ENCODE assay signal across 8 cellular contexts in the genomic region with DNA sequence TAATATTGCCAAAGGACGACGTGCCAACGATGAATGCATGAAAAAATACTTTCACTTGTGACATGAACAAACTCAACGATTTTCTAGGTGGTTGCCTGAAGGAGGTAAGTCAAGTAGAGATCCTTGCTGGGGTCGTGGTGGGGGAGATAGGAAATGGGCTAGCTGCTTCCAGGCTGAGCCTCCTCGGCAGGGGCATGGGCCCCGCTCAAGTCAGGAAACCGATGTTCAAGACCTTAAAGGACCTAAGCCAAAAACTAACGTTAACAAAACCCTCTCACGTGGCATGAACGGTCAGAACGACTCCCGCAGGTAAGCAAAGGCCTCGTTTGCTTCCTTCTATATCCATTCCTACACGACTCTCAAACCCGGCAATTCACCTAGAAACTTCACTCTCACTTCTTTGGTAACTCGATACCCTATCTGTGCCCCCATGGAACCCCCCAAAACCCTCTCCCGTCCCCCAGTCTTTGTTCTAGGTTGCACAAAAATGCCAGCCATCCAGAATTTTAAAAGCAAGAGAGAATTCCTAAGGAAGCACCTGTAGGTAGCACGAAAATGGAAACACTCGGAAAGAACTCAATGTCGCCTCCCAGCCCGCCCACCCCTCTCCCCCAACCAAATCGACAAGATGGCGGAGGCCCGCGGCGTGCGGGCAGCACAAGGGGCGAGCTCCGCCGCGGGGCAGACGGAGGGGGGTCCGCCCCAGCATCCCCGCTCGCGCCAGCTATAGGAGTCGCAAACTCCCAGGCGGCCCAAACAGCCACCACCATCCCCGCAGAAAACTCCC. TPM values are rescaled to one million over a fixed set of nuclear protein-coding genes. Genes with fewer than 3 reads are reported as not detected.
DNase-seq lines count a peak whose midpoint lies in the region; ATAC-seq, FAIRE-seq and TF ChIP-seq lines count a peak whose summit lies in the region.

No MANE protein-coding gene starts in this region.

- peaks cover 56% of the 10 kb centered on the region for H3K36me3 Mint-ChIP-seq in GM23338 (ENCODE audit: low read depth)

- TF ChIP-seq EP300 in GM12878 (IDR thresholded peaks at IDR 0.05; ENCODE audit: borderline replicate concordance in 1 of 2, control insufficient read depth in 1 of 2, low read depth in 2 of 2, low read length in 2 of 2), result no peak

- H3K27ac ChIP-seq in BLaER1 treated with 17β-estradiol and CSF1 and Interleukin-3, amounts not matched to agents 10 nM and 100 nM, result peak overlapping the region; percentile 94 to 100 (median 98)
- H3K27ac ChIP-seq in GM23338 (ENCODE audit: low read depth) (peak overlapping the region; percentile 97), GM12878 (ENCODE audit: control insufficient read depth, insufficient read depth) (peak overlapping the region; percentile 97), layer of hippocampus (ENCODE audit: low read depth, low read length) (peak overlapping the region; percentile 100)

- CTCF ChIA-PET in GM12878 (lab: Yijun Ruan, JAX), result interaction anchor here (1.4 to 1.9 kb wide), 3 partner anchors 9 to 118 kb away, joined by 4 to 7 read pairs (median 5); no protein-coding TSS in a partner anchor

- H3K4me3 ChIP-seq in BLaER1 treated with 17β-estradiol and CSF1 and Interleukin-3, amounts not matched to agents 10 nM and 100 nM, result peak overlapping the region; percentile 73 to 98 (median 90)
- peak overlapping the region; percentile 85 for H3K4me3 ChIP-seq in GM23338
- H3K4me3 ChIP-seq in NT2/D1 (ENCODE audit: insufficient read length, low read depth), result peak overlapping the region; percentile 95
- H3K4me3 ChIP-seq in GM12878, result peak overlapping the region; percentile 98

- peaks cover 9% of the 10 kb centered on the region; the same call in 2 of the 3 replicates for H3K9me3 Mint-ChIP-seq in GM23338

- H3K27ac Mint-ChIP-seq in GM23338, result peak overlapping the region; percentile 100

- H3K36me3 ChIP-seq in BLaER1 treated with 17β-estradiol and CSF1 and Interleukin-3, amounts not matched to agents 10 nM and 100 nM, result peaks cover 31 to 48% (median 42%) of the 10 kb centered on the region in 11 experiments
- H3K36me3 ChIP-seq in GM23338 (ENCODE audit: insufficient read depth), result peaks cover 23% of the 10 kb centered on the region
- H3K36me3 ChIP-seq in NT2/D1 (ENCODE audit: insufficient read depth, insufficient read length, low read length), result peaks cover 44% of the 10 kb centered on the region
- peaks cover 14% of the 10 kb centered on the region in 2 experiments for H3K36me3 ChIP-seq in GM12878 (ENCODE audit: control insufficient read depth in 2 of 2, insufficient read depth in 2 of 2, low read length in 1 of 2)

- no peak for FAIRE-seq in GM12878 (lab: Jason Lieb, UNC)

- ATAC-seq in GM23338 (peak; percentile 54), GM12878 (peak; percentile 52), GM18867 (IDR thresholded peaks at IDR 0.05; ENCODE audit: unreplicated experiment) (no peak)
- no peak for ATAC-seq in stimulated activated naive CD8-positive, alpha-beta T cell treated with anti-CD3 and anti-CD28 coated beads, Interleukin-15, Interleukin-2, amounts not matched to agents 100 U/mL and 50 U/mL, for 24 hours

- peaks cover 18% of the 10 kb centered on the region for H3K27me3 Mint-ChIP-seq in GM23338 (ENCODE audit: insufficient read depth, low read depth, poor library complexity)

- peak overlapping the region; percentile 93 to 100 (median 97) for H3K9ac ChIP-seq in BLaER1 treated with 17β-estradiol and CSF1 and Interleukin-3, amounts not matched to agents 10 nM and 100 nM
- H3K9ac ChIP-seq in NT2/D1 (ENCODE audit: insufficient read length, low read depth) (peak overlapping the region; percentile 98), GM12878 (ENCODE audit: control insufficient read depth, insufficient read depth, low read length) (peak overlapping the region; percentile 92)

- SMC1A ChIA-PET in GM12878 (lab: Charles Lee; ENCODE audit: uncharacterized antibody, unreplicated experiment), result interaction anchor here (0.8 to 3.3 kb wide), 4 partner anchors 17 to 389 kb away, joined by 3 to 13 read pairs (median 4); no protein-coding TSS in a partner anchor

- peaks cover 52% of the 10 kb centered on the region for H3K79me2 ChIP-seq in GM23338 (replicated peaks; ENCODE audit: insufficient read depth)
- peaks cover 44% of the 10 kb centered on the region for H3K79me2 ChIP-seq in GM12878 (ENCODE audit: control insufficient read depth, insufficient read depth, low read length)

- TSS peak; percentile 85 for BruUV-seq in GM12878 (replicated peaks; lab: Mats Ljungman, UMichigan)

- no peaks in the 10 kb centered on the region for H3K9me3 ChIP-seq in BLaER1 treated with 17β-estradiol and CSF1 and Interleukin-3, amounts not matched to agents 10 nM and 100 nM (replicated peaks in 1 of 11)
- H3K9me3 ChIP-seq in NT2/D1 (ENCODE audit: insufficient read depth, low read length), result no peaks in the 10 kb centered on the region
- no peaks in the 10 kb centered on the region for H3K9me3 ChIP-seq in GM12878 (replicated peaks; ENCODE audit: control insufficient read depth, insufficient read depth, low read length)

- peak overlapping the region; percentile 98 for H3K4me3 Mint-ChIP-seq in GM23338

- H3K4me1 ChIP-seq in BLaER1 treated with 17β-estradiol and CSF1 and Interleukin-3, amounts not matched to agents 10 nM and 100 nM, result peaks cover 26 to 52% (median 45%) of the 10 kb centered on the region in 10 experiments
- peaks cover 10% of the 10 kb centered on the region; the same call in 1 of the 2 replicates for H3K4me1 ChIP-seq in GM23338 (ENCODE audit: insufficient read depth)
- H3K4me1 ChIP-seq in NT2/D1 (ENCODE audit: insufficient read depth, insufficient read length), result peaks cover 2% of the 10 kb centered on the region
- peaks cover 7% of the 10 kb centered on the region for H3K4me1 ChIP-seq in GM12878 (ENCODE audit: control insufficient read depth, insufficient read depth, low read length)

- TF ChIP-seq CTCF in GM23338 (conservative IDR thresholded peaks at IDR 0.05; ENCODE audit: low read depth in 2 of 2), result no peak
- no peak for TF ChIP-seq CTCF in GM12878 (IDR thresholded peaks at IDR 0.05 in 2 of 3, conservative IDR thresholded peaks at IDR 0.05 in 1 of 3; ENCODE audit: control insufficient read depth in 2 of 3, extremely low read depth in 1 of 3, insufficient read depth in 1 of 3, low read depth in 3 of 3, low read length in 3 of 3)

- RAD21 ChIA-PET in GM12878 (lab: Charles Lee; ENCODE audit: unreplicated experiment), result interaction anchor here (0.5 to 1.4 kb wide), 5 partner anchors 14 to 296 kb away, joined by 3 to 5 read pairs (median 4); no protein-coding TSS in a partner anchor

- TF ChIP-seq RAD21 in GM12878 (IDR thresholded peaks at IDR 0.05; ENCODE audit: insufficient read depth, low read depth, low read length), result no peak

- TF ChIP-seq POLR2A in GM12878 (IDR thresholded peaks at IDR 0.05; ENCODE audit: low read depth, low read length), result no peak

- intact Hi-C loops in GM12878 (cut with micrococcal nuclease; ENCODE audit: unreplicated experiment), result loop anchor here (1.0 to 2.0 kb wide), 2 partner anchors 13 to 93 kb away; no protein-coding TSS in a partner anchor

- in situ Hi-C loops in GM12878 (cut with MboI), result no loop called here

- DNase-seq in GM23338 (ENCODE audit: low spot score), result peak; percentile 65
- DNase-seq in NT2/D1 (ENCODE audit: low read depth, low spot score), result no peak
- DNase-seq in GM12878 (ENCODE audit: low read depth, low spot score), result no peak
- peak; percentile 58 for DNase-seq in stimulated activated naive CD8-positive, alpha-beta T cell treated with anti-CD3 and anti-CD28 coated beads, Interleukin-15, Interleukin-2, amounts not matched to agents 100 U/mL and 50 U/mL, for 24 hours
- no peak for DNase-seq in NCI-H2081 treated with DMSO at 0.1 percent for 48 hours (lab: John Stamatoyannopoulos, UW)

- POLR2A ChIA-PET in GM12878 (lab: Charles Lee), result interaction anchor here (1.1 to 1.2 kb wide), 2 partner anchors 10 to 15 kb away, joined by 3 read pairs; no protein-coding TSS in a partner anchor

- peak overlapping the region; percentile 81 to 100 (median 96) for H3K4me2 ChIP-seq in BLaER1 treated with 17β-estradiol and CSF1 and Interleukin-3, amounts not matched to agents 10 nM and 100 nM
- H3K4me2 ChIP-seq in GM23338 (peak overlapping the region; percentile 99), GM12878 (ENCODE audit: control insufficient read depth, insufficient read depth) (peak overlapping the region; percentile 98)

- no peaks in the 10 kb centered on the region for H3K9me2 ChIP-seq in GM23338 (ENCODE audit: insufficient read depth)

- peaks cover 34% of the 10 kb centered on the region for H3F3A ChIP-seq in GM23338 (replicated peaks; ENCODE audit: low read depth)

- peaks cover 21% of the 10 kb centered on the region for H3K4me1 Mint-ChIP-seq in GM23338

- peaks cover 0 to 51% (median 48%) of the 10 kb centered on the region in 11 experiments; a peak in 18 of 22 replicates for H4K20me1 ChIP-seq in BLaER1 treated with 17β-estradiol and CSF1 and Interleukin-3, amounts not matched to agents 10 nM and 100 nM
- H4K20me1 ChIP-seq in GM23338 (replicated peaks; ENCODE audit: insufficient read depth), result peaks cover 48% of the 10 kb centered on the region
- H4K20me1 ChIP-seq in GM12878 (ENCODE audit: control insufficient read depth, insufficient read depth), result peaks cover 8% of the 10 kb centered on the region

- WGBS in GM12878 (ENCODE audit: insufficient coverage, insufficient replicate concordance, low lambda C conversion rate, missing lambda C conversion rate), result under 1% methylated on average over 24 of the region's 40 CpGs

- H3K27me3 ChIP-seq in BLaER1 treated with 17β-estradiol and CSF1 and Interleukin-3, amounts not matched to agents 10 nM and 100 nM, result no peaks in the 10 kb centered on the region
- H3K27me3 ChIP-seq in GM23338 (ENCODE audit: insufficient read depth) (0 out of 2 replicates have a peak, but pooled peaks cover under 1% of the 10 kb centered on the region), NT2/D1 (ENCODE audit: insufficient read depth, insufficient read length) (no peaks in the 10 kb centered on the region), GM12878 (replicated peaks in 1 of 2; ENCODE audit: control insufficient read depth in 2 of 2, insufficient read depth in 2 of 2, low read length in 1 of 2) (no peaks in the 10 kb centered on the region), layer of hippocampus (ENCODE audit: control insufficient read depth, insufficient read depth, low read length) (no peaks in the 10 kb centered on the region)

- H2AFZ ChIP-seq in GM23338 (no peak overlapping the region), GM12878 (ENCODE audit: control insufficient read depth, low read depth, low read length) (no peak overlapping the region)

RNA-seq across cellular contexts. Expression of a gene that starts 13.6 kb away (rescaled TPM):
- not detected in 2 replicates for total RNA-seq in GM23338 (2014; rRNA removed; shearing (Covaris generic))
- polyA plus RNA-seq in GM23338 (2016; fragmentation: Nextera tagmentation; extraction: Ambion mirVana) (not detected in 2 replicates), GM12878 (2011; rRNA removed) (not detected in 2 replicates), GM12878 (2014; fragmentation: Illumina TruSeq; extraction: Trizol) (not detected in 2 replicates), GM12878 (2014; fragmentation: Nextera tagmentation; extraction: Ambion mirVana) (not detected), GM12878 (2014; rRNA removed) (not detected in 2 replicates), GM12878 (2016; fragmentation: Nextera tagmentation; extraction: Ambion mirVana) (not detected)
- not detected in 2 replicates for total RNA-seq in GM12878 (2013; cell fraction: nucleolus; rRNA removed)
- total RNA-seq in GM12878 (2014; rRNA removed) (not detected in 2 replicates), GM12878 (2014; rRNA removed; fragmentation: Illumina TruSeq; extraction: Trizol) (not detected in 2 replicates), GM12878 (2021) (not detected in 2 replicates)
- not detected for polyA plus RNA-seq in GM12878 (2011; ENCODE audit: low read depth)
- not detected in 2 replicates for polyA plus RNA-seq in GM12878 (2011; cell fraction: cytosol; rRNA removed)
- polyA plus RNA-seq in GM12878 (2011; cell fraction: nucleus; rRNA removed), result not detected in 2 replicates
- not detected in 2 replicates for polyA plus RNA-seq in GM12878 (2012)
- not detected in 2 replicates for polyA minus RNA-seq in GM12878 (2011; rRNA and poly(A)+ RNA removed)
- polyA minus RNA-seq in GM12878 (2011; cell fraction: cytosol; rRNA and poly(A)+ RNA removed), result not detected in 2 replicates
- polyA minus RNA-seq in GM12878 (2011; cell fraction: nucleus; rRNA and poly(A)+ RNA removed), result not detected in 2 replicates

RNA-seq across cellular contexts. Expression of a gene that starts 19.8 kb away (rescaled TPM):
- total RNA-seq in GM23338 (2014; rRNA removed; shearing (Covaris generic)), result 0.31 TPM in 1 of 2 replicates, not detected in the other
- polyA plus RNA-seq in GM23338 (2016; fragmentation: Nextera tagmentation; extraction: Ambion mirVana) (2.4 and 3.0 TPM in 2 replicates), GM12878 (2011; rRNA removed) (21.1 and 24.8 TPM in 2 replicates), GM12878 (2014; fragmentation: Illumina TruSeq; extraction: Trizol) (27.1 and 34.6 TPM in 2 replicates), GM12878 (2014; fragmentation: Nextera tagmentation; extraction: Ambion mirVana) (10 to 100 TPM; 20.7 to 22.0 TPM), GM12878 (2014; rRNA removed) (19.6 and 22.8 TPM in 2 replicates), GM12878 (2016; fragmentation: Nextera tagmentation; extraction: Ambion mirVana) (10 to 100 TPM; 13.9 to 14.4 TPM)
- 21.5 and 24.1 TPM in 2 replicates for total RNA-seq in GM12878 (2013; cell fraction: nucleolus; rRNA removed)
- total RNA-seq in GM12878 (2014; rRNA removed) (3.3 and 3.4 TPM in 2 replicates), GM12878 (2014; rRNA removed; fragmentation: Illumina TruSeq; extraction: Trizol) (3.4 and 3.5 TPM in 2 replicates), GM12878 (2021) (24.8 and 27.5 TPM in 2 replicates)
- 28.1 TPM for polyA plus RNA-seq in GM12878 (2011; ENCODE audit: low read depth)
- 23.5 and 37.4 TPM in 2 replicates for polyA plus RNA-seq in GM12878 (2011; cell fraction: cytosol; rRNA removed)
- 28.3 and 35.0 TPM in 2 replicates for polyA plus RNA-seq in GM12878 (2011; cell fraction: nucleus; rRNA removed)
- 55.9 and 77.5 TPM in 2 replicates for polyA plus RNA-seq in GM12878 (2012)
- 26.0 and 41.9 TPM in 2 replicates for polyA minus RNA-seq in GM12878 (2011; rRNA and poly(A)+ RNA removed)
- polyA minus RNA-seq in GM12878 (2011; cell fraction: cytosol; rRNA and poly(A)+ RNA removed), result 12.9 and 16.8 TPM in 2 replicates
- 17.8 and 37.6 TPM in 2 replicates for polyA minus RNA-seq in GM12878 (2011; cell fraction: nucleus; rRNA and poly(A)+ RNA removed)

RNA-seq across cellular contexts. Expression of a gene that starts 29.5 kb away (rescaled TPM):
- total RNA-seq in GM23338 (2014; rRNA removed; shearing (Covaris generic)), result not detected in 2 replicates
- polyA plus RNA-seq in GM23338 (2016; fragmentation: Nextera tagmentation; extraction: Ambion mirVana) (not detected in 2 replicates), GM12878 (2011; rRNA removed) (not detected in 2 replicates), GM12878 (2014; fragmentation: Illumina TruSeq; extraction: Trizol) (0.04 TPM in 1 of 2 replicates, not detected in the other), GM12878 (2014; fragmentation: Nextera tagmentation; extraction: Ambion mirVana) (not detected), GM12878 (2014; rRNA removed) (0.05 and 0.08 TPM in 2 replicates), GM12878 (2016; fragmentation: Nextera tagmentation; extraction: Ambion mirVana) (not detected)
- total RNA-seq in GM12878 (2013; cell fraction: nucleolus; rRNA removed), result not detected in 2 replicates
- total RNA-seq in GM12878 (2014; rRNA removed) (not detected in 2 replicates), GM12878 (2014; rRNA removed; fragmentation: Illumina TruSeq; extraction: Trizol) (not detected in 2 replicates), GM12878 (2021) (not detected in 2 replicates)
- not detected for polyA plus RNA-seq in GM12878 (2011; ENCODE audit: low read depth)
- not detected in 2 replicates for polyA plus RNA-seq in GM12878 (2011; cell fraction: cytosol; rRNA removed)
- polyA plus RNA-seq in GM12878 (2011; cell fraction: nucleus; rRNA removed), result not detected in 2 replicates
- 0.13 TPM in 1 of 2 replicates, not detected in the other for polyA plus RNA-seq in GM12878 (2012)
- polyA minus RNA-seq in GM12878 (2011; rRNA and poly(A)+ RNA removed), result not detected in 2 replicates
- not detected in 2 replicates for polyA minus RNA-seq in GM12878 (2011; cell fraction: cytosol; rRNA and poly(A)+ RNA removed)
- not detected in 2 replicates for polyA minus RNA-seq in GM12878 (2011; cell fraction: nucleus; rRNA and poly(A)+ RNA removed)

RNA-seq across cellular contexts. Expression of a gene that starts 33.6 kb away (rescaled TPM):
- total RNA-seq in GM23338 (2014; rRNA removed; shearing (Covaris generic)), result not detected in 2 replicates
- polyA plus RNA-seq in GM23338 (2016; fragmentation: Nextera tagmentation; extraction: Ambion mirVana) (not detected in 2 replicates), GM12878 (2011; rRNA removed) (not detected in 2 replicates), GM12878 (2014; fragmentation: Illumina TruSeq; extraction: Trizol) (not detected in 2 replicates), GM12878 (2014; fragmentation: Nextera tagmentation; extraction: Ambion mirVana) (not detected), GM12878 (2014; rRNA removed) (not detected in 2 replicates), GM12878 (2016; fragmentation: Nextera tagmentation; extraction: Ambion mirVana) (not detected)
- not detected in 2 replicates for total RNA-seq in GM12878 (2013; cell fraction: nucleolus; rRNA removed)
- total RNA-seq in GM12878 (2014; rRNA removed) (not detected in 2 replicates), GM12878 (2014; rRNA removed; fragmentation: Illumina TruSeq; extraction: Trizol) (not detected in 2 replicates), GM12878 (2021) (not detected in 2 replicates)
- not detected for polyA plus RNA-seq in GM12878 (2011; ENCODE audit: low read depth)
- polyA plus RNA-seq in GM12878 (2011; cell fraction: cytosol; rRNA removed), result not detected in 2 replicates
- not detected in 2 replicates for polyA plus RNA-seq in GM12878 (2011; cell fraction: nucleus; rRNA removed)
- not detected in 2 replicates for polyA plus RNA-seq in GM12878 (2012)
- polyA minus RNA-seq in GM12878 (2011; rRNA and poly(A)+ RNA removed), result not detected in 2 replicates
- polyA minus RNA-seq in GM12878 (2011; cell fraction: cytosol; rRNA and poly(A)+ RNA removed), result not detected in 2 replicates
- polyA minus RNA-seq in GM12878 (2011; cell fraction: nucleus; rRNA and poly(A)+ RNA removed), result not detected in 2 replicates

RNA-seq across cellular contexts. Expression of a gene that starts 50.9 kb away (rescaled TPM):
- not detected in 2 replicates for total RNA-seq in GM23338 (2014; rRNA removed; shearing (Covaris generic))
- polyA plus RNA-seq in GM23338 (2016; fragmentation: Nextera tagmentation; extraction: Ambion mirVana), result 0.14 and 0.19 TPM in 2 replicates
- total RNA-seq in GM12878 (2013; cell fraction: nucleolus; rRNA removed), result not detected in 2 replicates
- not detected in 2 replicates for total RNA-seq in GM12878 (2014; rRNA removed)
- total RNA-seq in GM12878 (2014; rRNA removed; fragmentation: Illumina TruSeq; extraction: Trizol), result not detected in 2 replicates
- total RNA-seq in GM12878 (2021), result not detected in 2 replicates
- polyA plus RNA-seq in GM12878 (2011; ENCODE audit: low read depth), result not detected
- 0.09 and 0.31 TPM in 2 replicates for polyA plus RNA-seq in GM12878 (2011; rRNA removed)
- polyA plus RNA-seq in GM12878 (2011; cell fraction: cytosol; rRNA removed), result 0.07 and 0.20 TPM in 2 replicates
- polyA plus RNA-seq in GM12878 (2011; cell fraction: nucleus; rRNA removed), result 0.31 and 0.83 TPM in 2 replicates
- not detected in 2 replicates for polyA plus RNA-seq in GM12878 (2012)
- polyA plus RNA-seq in GM12878 (2014; fragmentation: Illumina TruSeq; extraction: Trizol), result not detected in 2 replicates
- not detected for polyA plus RNA-seq in GM12878 (2014; fragmentation: Nextera tagmentation; extraction: Ambion mirVana)
- polyA plus RNA-seq in GM12878 (2014; rRNA removed), result not detected in 2 replicates
- polyA plus RNA-seq in GM12878 (2016; fragmentation: Nextera tagmentation; extraction: Ambion mirVana), result not detected
- polyA minus RNA-seq in GM12878 (2011; rRNA and poly(A)+ RNA removed), result 0.15 TPM in 1 of 2 replicates, not detected in the other
- not detected in 2 replicates for polyA minus RNA-seq in GM12878 (2011; cell fraction: cytosol; rRNA and poly(A)+ RNA removed)
- polyA minus RNA-seq in GM12878 (2011; cell fraction: nucleus; rRNA and poly(A)+ RNA removed), result 0.36 TPM in 1 of 2 replicates, not detected in the other

Comparison
In these comparisons a context has a peak if more than half of its experiments do, and no peak if none do; other contexts are left out.
1. ATAC-seq: peak in GM23338 (single experiment) and GM12878 (single experiment); none in stimulated activated naive CD8-positive, alpha-beta T cell treated with anti-CD3 and anti-CD28 coated beads, Interleukin-15, Interleukin-2, amounts not matched to agents 100 U/mL and 50 U/mL, for 24 hours (single experiment) and GM18867 (single experiment).
2. DNase-seq: peak in GM23338 (single experiment) and stimulated activated naive CD8-positive, alpha-beta T cell treated with anti-CD3 and anti-CD28 coated beads, Interleukin-15, Interleukin-2, amounts not matched to agents 100 U/mL and 50 U/mL, for 24 hours (single experiment); none in NT2/D1 (single experiment), GM12878 (single experiment) and NCI-H2081 treated with DMSO at 0.1 percent for 48 hours (single experiment).
3. Peak in every context shown above with its lines, with median percentiles within 50 percentile points of each other: H3K27ac ChIP-seq, H3K4me2 ChIP-seq, H3K4me3 ChIP-seq and H3K9ac ChIP-seq.